In the genomic region with DNA sequence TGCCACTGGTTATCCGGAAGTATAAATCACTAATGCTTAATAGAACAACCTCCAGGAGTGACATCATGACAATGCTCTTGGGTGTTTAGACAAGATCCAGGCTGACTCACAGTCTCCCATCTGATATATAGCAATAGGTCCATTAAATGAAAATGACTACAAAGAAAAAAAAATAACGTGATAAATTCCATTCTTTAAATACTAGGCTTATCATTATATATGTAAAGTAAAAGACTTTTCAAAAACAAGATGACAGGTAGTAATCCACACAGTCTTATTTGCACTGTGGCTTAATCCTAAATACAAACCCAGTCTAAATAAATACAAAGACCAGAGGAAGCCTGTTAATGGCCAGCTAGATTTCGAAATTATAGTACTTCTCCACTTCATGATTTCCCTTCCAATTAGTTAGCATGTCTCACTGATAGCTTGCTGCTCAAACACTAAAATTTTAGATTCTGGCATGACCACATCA, we compare ENCODE assay signal across 2 cellular contexts.
A peak's percentile ranks its signal among the peaks of the same experiment; 100 is the strongest.
TF ChIP-seq lines count a peak whose summit lies in the region.

No MANE protein-coding gene starts in this region.

TF ChIP-seq in IMR-90, 13 proteins besides CTCF, POLR2A, EP300 and RAD21:
- TF ChIP-seq MAZ (IDR thresholded peaks at IDR 0.05; ENCODE audit: borderline replicate concordance, low read depth, low read length) (no peak), BHLHE40 (IDR thresholded peaks at IDR 0.05; ENCODE audit: low read depth, low read length) (peak; percentile 12; the same call in 1 of the 2 replicates), MAFK (IDR thresholded peaks at IDR 0.05; ENCODE audit: low read depth, low read length) (no peak), FOS (IDR thresholded peaks at IDR 0.05; ENCODE audit: low read depth, low read length) (peak; percentile 58)
- TF ChIP-seq, protein P1, sequence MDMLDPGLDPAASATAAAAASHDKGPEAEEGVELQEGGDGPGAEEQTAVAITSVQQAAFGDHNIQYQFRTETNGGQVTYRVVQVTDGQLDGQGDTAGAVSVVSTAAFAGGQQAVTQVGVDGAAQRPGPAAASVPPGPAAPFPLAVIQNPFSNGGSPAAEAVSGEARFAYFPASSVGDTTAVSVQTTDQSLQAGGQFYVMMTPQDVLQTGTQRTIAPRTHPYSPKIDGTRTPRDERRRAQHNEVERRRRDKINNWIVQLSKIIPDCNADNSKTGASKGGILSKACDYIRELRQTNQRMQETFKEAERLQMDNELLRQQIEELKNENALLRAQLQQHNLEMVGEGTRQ (IDR thresholded peaks at IDR 0.05; ENCODE audit: low read depth, low read length) = no peak

TF ChIP-seq in SK-N-SH, 30 proteins besides CTCF, POLR2A, EP300 and RAD21:
- TF ChIP-seq NRF1 (IDR thresholded peaks at IDR 0.05; ENCODE audit: low read depth, low read length) = no peak
- peak; percentile 71 for TF ChIP-seq JUND (IDR thresholded peaks at IDR 0.05)
- TF ChIP-seq, protein P2, sequence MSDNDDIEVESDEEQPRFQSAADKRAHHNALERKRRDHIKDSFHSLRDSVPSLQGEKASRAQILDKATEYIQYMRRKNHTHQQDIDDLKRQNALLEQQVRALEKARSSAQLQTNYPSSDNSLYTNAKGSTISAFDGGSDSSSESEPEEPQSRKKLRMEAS (IDR thresholded peaks at IDR 0.05; ENCODE audit: low read depth) = no peak
- peak; percentile 13; the same call in 1 of the 2 replicates for TF ChIP-seq NFIC (IDR thresholded peaks at IDR 0.05; ENCODE audit: borderline replicate concordance)
- TF ChIP-seq, protein P3, sequence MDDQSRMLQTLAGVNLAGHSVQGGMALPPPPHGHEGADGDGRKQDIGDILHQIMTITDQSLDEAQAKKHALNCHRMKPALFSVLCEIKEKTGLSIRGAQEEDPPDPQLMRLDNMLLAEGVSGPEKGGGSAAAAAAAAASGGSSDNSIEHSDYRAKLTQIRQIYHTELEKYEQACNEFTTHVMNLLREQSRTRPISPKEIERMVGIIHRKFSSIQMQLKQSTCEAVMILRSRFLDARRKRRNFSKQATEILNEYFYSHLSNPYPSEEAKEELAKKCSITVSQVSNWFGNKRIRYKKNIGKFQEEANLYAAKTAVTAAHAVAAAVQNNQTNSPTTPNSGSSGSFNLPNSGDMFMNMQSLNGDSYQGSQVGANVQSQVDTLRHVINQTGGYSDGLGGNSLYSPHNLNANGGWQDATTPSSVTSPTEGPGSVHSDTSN (IDR thresholded peaks at IDR 0.05) = peak; percentile 90
- 0 out of 2 replicates have a peak, but pooled peaks have one; percentile 21 for TF ChIP-seq TEAD4 (IDR thresholded peaks at IDR 0.05; ENCODE audit: borderline replicate concordance, insufficient read depth)
- TF ChIP-seq FOSL2 (IDR thresholded peaks at IDR 0.05; ENCODE audit: borderline replicate concordance, low read depth) = peak; percentile 43; the same call in 1 of the 2 replicates
- TF ChIP-seq POLR2AphosphoS5 (IDR thresholded peaks at IDR 0.05; ENCODE audit: low read depth, low read length) = peak; percentile 48; the same call in 1 of the 2 replicates
- peak; percentile 17; the same call in 1 of the 2 replicates for TF ChIP-seq RCOR1 (IDR thresholded peaks at IDR 0.05; ENCODE audit: low read length)
- TF ChIP-seq, protein P4, sequence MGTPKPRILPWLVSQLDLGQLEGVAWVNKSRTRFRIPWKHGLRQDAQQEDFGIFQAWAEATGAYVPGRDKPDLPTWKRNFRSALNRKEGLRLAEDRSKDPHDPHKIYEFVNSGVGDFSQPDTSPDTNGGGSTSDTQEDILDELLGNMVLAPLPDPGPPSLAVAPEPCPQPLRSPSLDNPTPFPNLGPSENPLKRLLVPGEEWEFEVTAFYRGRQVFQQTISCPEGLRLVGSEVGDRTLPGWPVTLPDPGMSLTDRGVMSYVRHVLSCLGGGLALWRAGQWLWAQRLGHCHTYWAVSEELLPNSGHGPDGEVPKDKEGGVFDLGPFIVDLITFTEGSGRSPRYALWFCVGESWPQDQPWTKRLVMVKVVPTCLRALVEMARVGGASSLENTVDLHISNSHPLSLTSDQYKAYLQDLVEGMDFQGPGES (IDR thresholded peaks at IDR 0.05; ENCODE audit: low read depth, low read length) = no peak
- TF ChIP-seq TCF12 (IDR thresholded peaks at IDR 0.05) = peak; percentile 83
